28 cellular contexts compared by ENCODE assay signal in genomic region chr3:33704891-33705290, GRCh38. TPM values are rescaled to one million over a fixed set of nuclear protein-coding genes. Genes with fewer than 3 reads are reported as not detected.
DNase-seq lines count a peak whose midpoint lies in the region; ATAC-seq, FAIRE-seq and TF ChIP-seq lines count a peak whose summit lies in the region.
"Had no signal": no experiment of that assay in that cellular context is flagged by ENCODE, and none has a peak within 500 bp of the region (broad histone marks: within the 10 kb centered on the region; RNA-seq: fewer than 3 reads in every experiment).

No MANE protein-coding gene starts in this region.

- in situ Hi-C loops in GM12878 (cut with MboI): no loop called here

- TF ChIP-seq POLR2A in GM12878 (IDR thresholded peaks at IDR 0.05; ENCODE audit: low read depth, low read length): no peak

- H3K4me3 Mint-ChIP-seq in activated T-cell treated with anti-CD3 and anti-CD28 coated beads, Interleukin-2, amount 50 U/mL, for 72 hours: no peak overlapping the region
- H3K4me3 Mint-ChIP-seq in activated T-cell treated with anti-CD3 and anti-CD28 coated beads, Interleukin-2, amount 50 U/mL, for 4 hours: no peak overlapping the region
- H3K4me3 Mint-ChIP-seq: CD4-positive, alpha-beta T cell; H9 had no signal

- H3K36me3 ChIP-seq in GM12878 (ENCODE audit: control insufficient read depth in 2 of 2, insufficient read depth in 2 of 2, low read length in 1 of 2): no peaks in the 10 kb centered on the region

- peaks cover 12% of the 10 kb centered on the region for H3K4me1 Mint-ChIP-seq in activated T-cell treated with anti-CD3 and anti-CD28 coated beads, Interleukin-2, amount 50 U/mL, for 72 hours (ENCODE audit: low read depth)
- H3K4me1 Mint-ChIP-seq in activated T-cell treated with anti-CD3 and anti-CD28 coated beads, Interleukin-2, amount 50 U/mL, for 4 hours (ENCODE audit: low read depth): peaks cover 18% of the 10 kb centered on the region
- H3K4me1 Mint-ChIP-seq: H9 had no signal

- DNase-seq in activated T-cell treated with anti-CD3 and anti-CD28 coated beads, Interleukin-2, amount 50 U/mL, for 72 hours: no peak
- no peak for DNase-seq in activated T-cell treated with anti-CD3 and anti-CD28 coated beads, Interleukin-2, amount 50 U/mL, for 4 hours
- peak; percentile 26 for DNase-seq in HT1080 (ENCODE audit: low read depth)
- no peak for DNase-seq in GM12878 (ENCODE audit: low read depth, low spot score)
- DNase-seq in stimulated activated naive CD8-positive, alpha-beta T cell treated with anti-CD3 and anti-CD28 coated beads, Interleukin-15, Interleukin-2, amounts not matched to agents 100 U/mL and 50 U/mL, for 24 hours: no peak
- DNase-seq: AML-193; CD4-positive, alpha-beta T cell; COR-L47; GF-D8; GM23248; H9; MV-4-11; NCI-H1105 treated with DMSO at 0.1 percent for 48 hours; NCI-H146; NCI-H1930; NCI-H2107; NCI-H446; NCI-H524 treated with DMSO at 0.1 percent for 48 hours; NCI-H774; RPMI8226; SHP77 treated with DMSO at 0.1 percent for 48 hours had no signal

- no peak overlapping the region for H3K27ac Mint-ChIP-seq in activated T-cell treated with anti-CD3 and anti-CD28 coated beads, Interleukin-2, amount 50 U/mL, for 72 hours
- H3K27ac Mint-ChIP-seq: CD4-positive, alpha-beta T cell; H9 had no signal

- FAIRE-seq in GM12878 (lab: Jason Lieb, UNC): no peak
- FAIRE-seq: A549, GM12892, HepG2, K562 had no signal

- BruUV-seq in GM12878 (replicated peaks; lab: Mats Ljungman, UMichigan): no TSS peak

- peaks cover 8 to 22% of the 10 kb centered on the region in 2 donors for H3K36me3 Mint-ChIP-seq in activated T-cell treated with anti-CD3 and anti-CD28 coated beads, Interleukin-2, amount 50 U/mL, for 72 hours (ENCODE audit: insufficient read depth in 2 of 2)
- peaks cover 26% of the 10 kb centered on the region for H3K36me3 Mint-ChIP-seq in activated T-cell treated with anti-CD3 and anti-CD28 coated beads, Interleukin-2, amount 50 U/mL, for 4 hours (ENCODE audit: insufficient read depth)

- H3K27me3 ChIP-seq in GM12878 (replicated peaks in 1 of 2; ENCODE audit: control insufficient read depth in 2 of 2, insufficient read depth in 2 of 2, low read length in 1 of 2): no peaks in the 10 kb centered on the region
- H3K27me3 ChIP-seq: BLaER1 treated with 17β-estradiol and CSF1 and Interleukin-3, amounts not matched to agents 10 nM and 100 nM had no signal

- peaks cover 15% of the 10 kb centered on the region for H3K9me3 ChIP-seq in GM12878 (replicated peaks; ENCODE audit: control insufficient read depth, insufficient read depth, low read length)

- TF ChIP-seq CTCF in GM12878 (IDR thresholded peaks at IDR 0.05 in 2 of 3, conservative IDR thresholded peaks at IDR 0.05 in 1 of 3; ENCODE audit: control insufficient read depth in 2 of 3, extremely low read depth in 1 of 3, insufficient read depth in 1 of 3, low read depth in 3 of 3, low read length in 3 of 3): no peak

- H3K4me3 ChIP-seq in GM12878: no peak overlapping the region
- H3K4me3 ChIP-seq: A549, GM23248, K562 had no signal

- no peaks in the 10 kb centered on the region for H3K4me1 ChIP-seq in GM12878 (ENCODE audit: control insufficient read depth, insufficient read depth, low read length)
- H3K4me1 ChIP-seq: A549; BLaER1 treated with 17β-estradiol and CSF1 and Interleukin-3, amounts not matched to agents 10 nM and 100 nM had no signal

- H2AFZ ChIP-seq in GM12878 (ENCODE audit: control insufficient read depth, low read depth, low read length): no peak overlapping the region
- H2AFZ ChIP-seq: GM23248 had no signal

- no peaks in the 10 kb centered on the region for H4K20me1 ChIP-seq in GM12878 (ENCODE audit: control insufficient read depth, insufficient read depth)

- POLR2A ChIA-PET in GM12878 (lab: Charles Lee): no interaction called here

- H3K27ac ChIP-seq in GM12878 (ENCODE audit: control insufficient read depth, insufficient read depth): no peak overlapping the region
- H3K27ac ChIP-seq: A549; BLaER1 treated with 17β-estradiol and CSF1 and Interleukin-3, amounts not matched to agents 10 nM and 100 nM; GM23248 had no signal

- peaks cover 5 to 11% of the 10 kb centered on the region in 2 donors for H3K9me3 Mint-ChIP-seq in activated T-cell treated with anti-CD3 and anti-CD28 coated beads, Interleukin-2, amount 50 U/mL, for 72 hours
- H3K9me3 Mint-ChIP-seq in activated T-cell treated with anti-CD3 and anti-CD28 coated beads, Interleukin-2, amount 50 U/mL, for 4 hours: peaks cover 32% of the 10 kb centered on the region

- ATAC-seq in activated T-cell treated with anti-CD3 and anti-CD28 coated beads, Interleukin-2, amount 50 U/mL, for 72 hours (replicated peaks in 1 of 2): peak; percentile 64 to 92
- ATAC-seq in activated T-cell treated with anti-CD3 and anti-CD28 coated beads, Interleukin-2, amount 50 U/mL, for 4 hours: no peak
- 0 out of 3 replicates have a peak, but pooled peaks have one; percentile 20 for ATAC-seq in GM12878
- peak; percentile 36 for ATAC-seq in stimulated activated naive CD8-positive, alpha-beta T cell treated with anti-CD3 and anti-CD28 coated beads, Interleukin-15, Interleukin-2, amounts not matched to agents 100 U/mL and 50 U/mL, for 24 hours
- no peak for ATAC-seq in GM21360 (IDR thresholded peaks at IDR 0.05; ENCODE audit: unreplicated experiment)
- ATAC-seq in GM18907 (IDR thresholded peaks at IDR 0.05; ENCODE audit: unreplicated experiment): no peak
- ATAC-seq: A549, HepG2, K562 had no signal

- no peaks in the 10 kb centered on the region for H3K27me3 Mint-ChIP-seq in activated T-cell treated with anti-CD3 and anti-CD28 coated beads, Interleukin-2, amount 50 U/mL, for 72 hours (ENCODE audit: low read depth)
- no peaks in the 10 kb centered on the region for H3K27me3 Mint-ChIP-seq in activated T-cell treated with anti-CD3 and anti-CD28 coated beads, Interleukin-2, amount 50 U/mL, for 4 hours (ENCODE audit: low read depth)
- H3K27me3 Mint-ChIP-seq: CD4-positive, alpha-beta T cell had no signal

- RAD21 ChIA-PET in GM12878 (lab: Charles Lee; ENCODE audit: unreplicated experiment): interaction anchor here (0.7 kb wide), 1 partner anchor 76 kb away, joined by 3 read pairs; no protein-coding TSS in a partner anchor

- CTCF ChIA-PET in GM12878 (lab: Yijun Ruan, JAX): interaction anchor here (1.0 kb wide), 1 partner anchor 11 kb away, joined by 5 read pairs; no protein-coding TSS in a partner anchor

- 87% methylated on average over 3 of the region's 3 CpGs for WGBS in GM12878 (ENCODE audit: insufficient coverage, insufficient replicate concordance, low lambda C conversion rate, missing lambda C conversion rate)

- TF ChIP-seq EP300 in GM12878 (IDR thresholded peaks at IDR 0.05; ENCODE audit: borderline replicate concordance in 1 of 2, control insufficient read depth in 1 of 2, low read depth in 2 of 2, low read length in 2 of 2): no peak

- intact Hi-C loops in GM12878 (cut with micrococcal nuclease; ENCODE audit: unreplicated experiment): no loop called here

- H3K4me2 ChIP-seq in GM12878 (ENCODE audit: control insufficient read depth, insufficient read depth): no peak overlapping the region
- H3K4me2 ChIP-seq: A549; BLaER1 treated with 17β-estradiol and CSF1 and Interleukin-3, amounts not matched to agents 10 nM and 100 nM had no signal

- peaks cover 4% of the 10 kb centered on the region for H3K79me2 ChIP-seq in GM12878 (ENCODE audit: control insufficient read depth, insufficient read depth, low read length)

- SMC1A ChIA-PET in GM12878 (lab: Charles Lee; ENCODE audit: uncharacterized antibody, unreplicated experiment): interaction anchor here (0.7 to 1.1 kb wide), 3 partner anchors 12 to 44 kb away, joined by 3 to 4 read pairs (median 3); no protein-coding TSS in a partner anchor

- TF ChIP-seq RAD21 in GM12878 (IDR thresholded peaks at IDR 0.05; ENCODE audit: insufficient read depth, low read depth, low read length): no peak

- no peak overlapping the region for H3K9ac ChIP-seq in GM12878 (ENCODE audit: control insufficient read depth, insufficient read depth, low read length)
- H3K9ac ChIP-seq: BLaER1 treated with 17β-estradiol and CSF1 and Interleukin-3, amounts not matched to agents 10 nM and 100 nM; GM23248 had no signal

TF ChIP-seq in GM12878, 131 proteins besides CTCF, POLR2A, EP300 and RAD21 (continues in another document):
- no peak for TF ChIP-seq MAX (IDR thresholded peaks at IDR 0.05; ENCODE audit: low read depth, low read length)

RNA-seq across cellular contexts. Expression of gene CLASP2, which starts 13.2 kb away (rescaled TPM):
- total RNA-seq in activated T-cell treated with anti-CD3 and anti-CD28 coated beads, Interleukin-2, amount 50 U/mL, for 72 hours: 10 to 100 TPM; 58.5 to 68.5 TPM
- total RNA-seq in activated T-cell treated with anti-CD3 and anti-CD28 coated beads, Interleukin-2, amount 50 U/mL, for 4 hours: 10 to 100 TPM; 38.2 to 51.5 (median 47.9) TPM
- 39.7 and 74.2 TPM in 2 replicates for total RNA-seq in HT1080 (2014; rRNA removed; shearing (Covaris generic))
- polyA plus RNA-seq in HT1080 (2015; cell fraction: cytosol; rRNA removed): 18.8 and 19.0 TPM in 2 replicates
- polyA plus RNA-seq in HT1080 (2015; cell fraction: nucleus; rRNA removed): 33.3 and 36.8 TPM in 2 replicates
- total RNA-seq in GM12878 (2013; cell fraction: nucleolus; rRNA removed): 192 and 229 TPM in 2 replicates
- total RNA-seq in GM12878 (2014; rRNA removed) (31.8 and 35.0 TPM in 2 replicates), GM12878 (2014; rRNA removed; fragmentation: Illumina TruSeq; extraction: Trizol) (27.7 and 28.4 TPM in 2 replicates), GM12878 (2021) (31.7 and 37.6 TPM in 2 replicates)
- polyA plus RNA-seq in GM12878 (2011; ENCODE audit: low read depth): 8.2 TPM
- polyA plus RNA-seq in GM12878 (2011; rRNA removed) (38.3 and 41.6 TPM in 2 replicates), GM12878 (2014; fragmentation: Illumina TruSeq; extraction: Trizol) (25.9 and 26.6 TPM in 2 replicates), GM12878 (2014; fragmentation: Nextera tagmentation; extraction: Ambion mirVana) (1 to 10 TPM; 4.0 to 5.3 TPM), GM12878 (2014; rRNA removed) (16.0 and 18.9 TPM in 2 replicates), GM12878 (2016; fragmentation: Nextera tagmentation; extraction: Ambion mirVana) (10 to 100 TPM; 24.0 to 29.4 TPM)
- polyA plus RNA-seq in GM12878 (2011; cell fraction: cytosol; rRNA removed): 15.1 and 15.5 TPM in 2 replicates
- polyA plus RNA-seq in GM12878 (2011; cell fraction: nucleus; rRNA removed): 32.9 and 38.6 TPM in 2 replicates
- polyA plus RNA-seq in GM12878 (2012): 10.0 and 12.1 TPM in 2 replicates
- 69.6 and 72.9 TPM in 2 replicates for polyA minus RNA-seq in GM12878 (2011; rRNA and poly(A)+ RNA removed)
- polyA minus RNA-seq in GM12878 (2011; cell fraction: cytosol; rRNA and poly(A)+ RNA removed): 17.4 and 21.9 TPM in 2 replicates
- 67.5 and 130 TPM in 2 replicates for polyA minus RNA-seq in GM12878 (2011; cell fraction: nucleus; rRNA and poly(A)+ RNA removed)

Comparison
In these comparisons a context has a peak if more than half of its experiments do, and no peak if none do; other contexts are left out.
1. ATAC-seq: peak in activated T-cell treated with anti-CD3 and anti-CD28 coated beads, Interleukin-2, amount 50 U/mL, for 72 hours (2 of 2), GM12878 (single experiment) and stimulated activated naive CD8-positive, alpha-beta T cell treated with anti-CD3 and anti-CD28 coated beads, Interleukin-15, Interleukin-2, amounts not matched to agents 100 U/mL and 50 U/mL, for 24 hours (single experiment); none in activated T-cell treated with anti-CD3 and anti-CD28 coated beads, Interleukin-2, amount 50 U/mL, for 4 hours (0 of 2), GM21360 (single experiment) and GM18907 (single experiment).